In the genomic region with DNA sequence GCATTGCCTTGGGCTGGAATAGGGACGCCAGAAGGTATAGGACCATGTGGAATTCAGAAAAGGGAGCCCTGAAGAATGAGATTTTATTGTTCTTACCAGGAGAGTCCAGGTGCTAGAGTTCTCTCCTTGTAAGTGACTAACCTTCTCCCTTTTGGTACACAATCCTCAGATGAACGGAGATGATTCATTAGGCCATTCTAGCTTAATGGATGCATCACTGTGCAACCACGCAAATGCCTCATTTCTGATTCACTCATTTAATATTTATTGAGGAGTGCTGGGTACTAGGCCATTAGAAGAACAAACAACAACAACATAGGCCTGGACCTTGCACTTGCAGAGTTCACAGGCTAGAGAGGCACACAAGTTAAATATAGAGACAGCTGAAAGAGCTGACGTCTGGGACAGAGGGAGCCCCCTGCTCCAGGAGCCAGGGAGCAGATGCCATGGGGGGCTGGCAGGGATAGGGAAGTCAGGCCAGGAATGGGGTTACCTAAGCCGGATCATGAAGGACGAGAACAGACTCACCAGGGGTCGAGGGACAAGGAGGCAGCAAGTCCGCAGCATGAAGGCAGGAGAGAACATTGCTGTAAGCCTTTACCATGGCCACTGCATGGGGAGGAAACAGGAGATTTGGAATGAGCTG, we compare ENCODE assay signal across 11 cellular contexts.
DNase-seq lines count a peak whose midpoint lies in the region; ATAC-seq and TF ChIP-seq lines count a peak whose summit lies in the region.
"Had no signal": no experiment of that assay in that cellular context is flagged by ENCODE, and none has a peak within 500 bp of the region (broad histone marks: within the 10 kb centered on the region; RNA-seq: fewer than 3 reads in every experiment).

No MANE protein-coding gene starts in this region.

- DNase-seq in EH (ENCODE audit: low read depth) (peak; percentile 96), RPMI7951 (ENCODE audit: low read depth) (peak; percentile 93), fibroblast of peridontal ligament (ENCODE audit: extremely low read depth) (peak; percentile 51), osteocyte (ENCODE audit: extremely low spot score, unreplicated experiment) (peak; percentile 64), NCI-H2227 (lab: John Stamatoyannopoulos, UW; ENCODE audit: unreplicated experiment) (no peak), BE2C (no peak), Peyer's patch (no peak)
- DNase-seq: activated CD4-positive, alpha-beta T cell treated with anti-CD3 and anti-CD28 coated beads, Interleukin-2, amount 10 ng/mL, durations not matched to agents 7 days and 5 days; central memory CD4-positive, alpha-beta T cell; NCI-H524 treated with DMSO at 0.1 percent for 48 hours had no signal

- H3K27ac Mint-ChIP-seq in osteocyte (ENCODE audit: unreplicated experiment) = peak overlapping the region; percentile 78
- H3K27ac Mint-ChIP-seq: activated CD4-positive, alpha-beta T cell treated with anti-CD3 and anti-CD28 coated beads, Interleukin-2, amount 10 ng/mL, durations not matched to agents 7 days and 5 days had no signal

- peaks cover 49% of the 10 kb centered on the region for H3K4me1 Mint-ChIP-seq in osteocyte (ENCODE audit: unreplicated experiment)
- H3K4me1 Mint-ChIP-seq: activated CD4-positive, alpha-beta T cell treated with anti-CD3 and anti-CD28 coated beads, Interleukin-2, amount 10 ng/mL, durations not matched to agents 7 days and 5 days had no signal

- TF ChIP-seq CTCF in osteocyte (IDR thresholded peaks at IDR 0.05) (no peak), BE2C (IDR thresholded peaks at IDR 0.05; ENCODE audit: low read depth, low read length) (no peak), Peyer's patch (IDR thresholded peaks at IDR 0.05) (no peak)

- H3K4me3 ChIP-seq in BE2C (ENCODE audit: low read depth, low read length) (no peak overlapping the region), Peyer's patch (no peak overlapping the region)

- no peaks in the 10 kb centered on the region for H3K9me3 Mint-ChIP-seq in osteocyte (ENCODE audit: unreplicated experiment)
- H3K9me3 Mint-ChIP-seq: activated CD4-positive, alpha-beta T cell treated with anti-CD3 and anti-CD28 coated beads, Interleukin-2, amount 10 ng/mL, durations not matched to agents 7 days and 5 days had no signal

- ATAC-seq in GM18868 (IDR thresholded peaks at IDR 0.05; ENCODE audit: unreplicated experiment) = no peak

- peak overlapping the region in 2 of 4 donors; percentile 49 to 66 for H3K27ac ChIP-seq in Peyer's patch

- no peak for TF ChIP-seq POLR2A in Peyer's patch (IDR thresholded peaks at IDR 0.05)

- H3K36me3 Mint-ChIP-seq in osteocyte (ENCODE audit: unreplicated experiment) = peaks cover 2% of the 10 kb centered on the region

- peaks cover 4% of the 10 kb centered on the region for H3K36me3 ChIP-seq in BE2C
- H3K36me3 ChIP-seq in Peyer's patch = no peaks in the 10 kb centered on the region

- H3K27me3 ChIP-seq in BE2C = no peaks in the 10 kb centered on the region
- no peaks in the 10 kb centered on the region for H3K27me3 ChIP-seq in Peyer's patch

- no peaks in the 10 kb centered on the region for H3K27me3 Mint-ChIP-seq in osteocyte (ENCODE audit: unreplicated experiment)
- H3K27me3 Mint-ChIP-seq: activated CD4-positive, alpha-beta T cell treated with anti-CD3 and anti-CD28 coated beads, Interleukin-2, amount 10 ng/mL, durations not matched to agents 7 days and 5 days had no signal

- no peak overlapping the region for H3K4me3 Mint-ChIP-seq in osteocyte (ENCODE audit: unreplicated experiment)
- H3K4me3 Mint-ChIP-seq: activated CD4-positive, alpha-beta T cell treated with anti-CD3 and anti-CD28 coated beads, Interleukin-2, amount 10 ng/mL, durations not matched to agents 7 days and 5 days had no signal

- H3K9me3 ChIP-seq in BE2C (no peaks in the 10 kb centered on the region), Peyer's patch (no peaks in the 10 kb centered on the region)

- H3K4me1 ChIP-seq in BE2C (no peaks in the 10 kb centered on the region; the same call in none of the 2 replicates), Peyer's patch (no peaks in the 10 kb centered on the region)

Comparison
In these comparisons a context has a peak if more than half of its experiments do, and no peak if none do; other contexts are left out.
1. DNase-seq: peak in EH (single experiment), RPMI7951 (single experiment), fibroblast of peridontal ligament (single experiment) and osteocyte (single experiment); none in NCI-H2227 (single experiment), BE2C (single experiment) and Peyer's patch (0 of 3).